Comparison of ENCODE assay signal across 1 cellular context in the genomic region with DNA sequence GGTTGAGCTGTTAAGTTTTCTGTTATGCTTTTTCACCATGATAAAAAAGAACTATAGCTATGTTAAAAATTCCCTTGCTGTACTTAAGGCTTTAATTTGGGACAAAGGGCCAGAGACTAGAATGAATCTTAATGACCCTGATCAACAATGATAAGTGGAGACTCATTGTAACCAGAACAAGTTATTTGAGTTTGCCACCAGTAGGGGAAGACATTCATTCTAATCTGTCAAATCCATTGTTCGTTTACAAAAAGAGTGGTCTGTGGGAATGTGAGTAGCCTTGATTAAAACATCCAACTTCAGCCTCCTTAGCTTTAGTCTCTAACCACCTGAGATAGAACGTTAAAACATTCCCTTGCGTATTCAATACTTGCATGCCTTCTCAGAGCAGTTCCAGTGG.
TF ChIP-seq lines count a peak whose summit lies in the region.

No MANE protein-coding gene starts in this region.

TF ChIP-seq in endothelial cell of umbilical vein, 7 proteins besides CTCF, POLR2A, EP300 and RAD21:
- no peak for TF ChIP-seq EZH2 (IDR thresholded peaks at IDR 0.05; ENCODE audit: borderline replicate concordance, low read depth, low read length, severe bottlenecking)
- TF ChIP-seq GATA2 (IDR thresholded peaks at IDR 0.05; ENCODE audit: insufficient read depth, insufficient read length, low read depth, low read length), result no peak
- TF ChIP-seq POLR2AphosphoS5 (IDR thresholded peaks at IDR 0.05; ENCODE audit: insufficient read depth, low read depth, low read length), result no peak
- TF ChIP-seq JUN (IDR thresholded peaks at IDR 0.05; ENCODE audit: borderline replicate concordance, insufficient read depth, insufficient read length, low read depth), result no peak
